Comparison of ENCODE assay signal across 1 cellular context in genomic region chr4:24956091-24956490, GRCh38.
TF ChIP-seq lines count a peak whose summit lies in the region.

No MANE protein-coding gene starts in this region.

TF ChIP-seq in GM23338, 12 proteins besides CTCF, POLR2A, EP300 and RAD21 (continued from another document):
- TF ChIP-seq REST (IDR thresholded peaks at IDR 0.05; ENCODE audit: unreplicated experiment), result no peak
- no peak for TF ChIP-seq EZH2 (IDR thresholded peaks at IDR 0.05; ENCODE audit: low read depth, unreplicated experiment)
- no peak for TF ChIP-seq ZNF462 (CRISPR knock-in tag; IDR thresholded peaks at IDR 0.05)
- TF ChIP-seq POLR2AphosphoS5 (IDR thresholded peaks at IDR 0.05; ENCODE audit: low read depth), result no peak
- TF ChIP-seq CREB1 (CRISPR knock-in tag; IDR thresholded peaks at IDR 0.05; ENCODE audit: low read depth), result no peak
- no peak for TF ChIP-seq ZNF114 (CRISPR knock-in tag; IDR thresholded peaks at IDR 0.05)
